In genomic region chr19:33978286-33978685, GRCh38 we compare ENCODE assay signal across 33 cellular contexts.
A peak's percentile ranks its signal among the peaks of the same experiment; 100 is the strongest.
DNase-seq lines count a peak whose midpoint lies in the region; ATAC-seq and TF ChIP-seq lines count a peak whose summit lies in the region.
"Had no signal": no experiment of that assay in that cellular context is flagged by ENCODE, and none has a peak within 500 bp of the region (broad histone marks: within the 10 kb centered on the region; RNA-seq: fewer than 3 reads in every experiment).

No MANE protein-coding gene starts in this region.

- no peak overlapping the region for H3K27ac Mint-ChIP-seq in activated CD4-positive, alpha-beta T cell treated with anti-CD3 and anti-CD28 coated beads, Interleukin-2, amount 10 ng/mL, durations not matched to agents 24 days and 14 days
- H3K27ac Mint-ChIP-seq: B cell; CD14-positive monocyte; CD4-positive, alpha-beta memory T cell; CD4-positive, alpha-beta T cell; CD4-positive, CD25-positive, alpha-beta regulatory T cell; CD8-positive, alpha-beta memory T cell; CD8-positive, alpha-beta T cell had no signal

- intact Hi-C loops in activated CD4-positive, alpha-beta T cell treated with anti-CD3 and anti-CD28 coated beads, Interleukin-2, amount 10 ng/mL, durations not matched to agents 24 days and 14 days (cut with micrococcal nuclease), result no loop called here
- intact Hi-C loops in ascending aorta (cut with DNase I), result no loop called here

- no peaks in the 10 kb centered on the region for H3K79me2 ChIP-seq in SK-N-SH (ENCODE audit: insufficient read depth)

- no peak overlapping the region for H2AFZ ChIP-seq in SK-N-SH (ENCODE audit: low read depth)

- no peaks in the 10 kb centered on the region for H3K27me3 ChIP-seq in SK-N-SH (ENCODE audit: insufficient read depth)
- no peaks in the 10 kb centered on the region for H3K27me3 ChIP-seq in ascending aorta
- H3K27me3 ChIP-seq: BLaER1; BLaER1 treated with 17β-estradiol and CSF1 and Interleukin-3, amounts not matched to agents 10 nM and 100 nM had no signal

- no peaks in the 10 kb centered on the region for H3K36me3 Mint-ChIP-seq in activated CD4-positive, alpha-beta T cell treated with anti-CD3 and anti-CD28 coated beads, Interleukin-2, amount 10 ng/mL, durations not matched to agents 24 days and 14 days (ENCODE audit: low read depth)
- H3K36me3 Mint-ChIP-seq: CD14-positive monocyte; CD4-positive, alpha-beta memory T cell; CD4-positive, CD25-positive, alpha-beta regulatory T cell; CD8-positive, alpha-beta memory T cell; CD8-positive, alpha-beta T cell had no signal

- H3K36me3 ChIP-seq in SK-N-SH (replicated peaks in 1 of 2; ENCODE audit: control insufficient read depth in 1 of 2, insufficient read depth in 2 of 2, low read length in 1 of 2) (no peaks in the 10 kb centered on the region), ascending aorta (no peaks in the 10 kb centered on the region)
- H3K36me3 ChIP-seq: BE2C; BLaER1; BLaER1 treated with 17β-estradiol and CSF1 and Interleukin-3, amounts not matched to agents 10 nM and 100 nM had no signal

- no peak overlapping the region for H3K9ac ChIP-seq in SK-N-SH
- H3K9ac ChIP-seq: BLaER1; BLaER1 treated with 17β-estradiol and CSF1 and Interleukin-3, amounts not matched to agents 10 nM and 100 nM had no signal

- H3K4me3 ChIP-seq in SK-N-SH (ENCODE audit: low read depth in 2 of 2, low read length in 1 of 2) (no peak overlapping the region), ascending aorta (no peak overlapping the region)
- H3K4me3 ChIP-seq: A549; BLaER1; BLaER1 treated with 17β-estradiol and CSF1 and Interleukin-3, amounts not matched to agents 10 nM and 100 nM had no signal

- POLR2A ChIA-PET in SK-N-SH (lab: Yijun Ruan, JAX), result interaction anchor here (1.0 kb wide), 1 partner anchor 181 kb away, joined by 3 read pairs; the partner anchor contains the start of gene KCTD15

- no peak for TF ChIP-seq RAD21 in SK-N-SH (IDR thresholded peaks at IDR 0.05; ENCODE audit: low read length)

- TF ChIP-seq EP300 in SK-N-SH (IDR thresholded peaks at IDR 0.05; ENCODE audit: borderline replicate concordance in 1 of 2, low read depth in 1 of 2, low read length in 1 of 2), result peak in 1 of 2 experiments; percentile 10; a peak in 1 of 4 replicates

- WGBS in SK-N-SH (ENCODE audit: low lambda C conversion rate), result 3% methylated on average over 3 of the region's 3 CpGs

- no peaks in the 10 kb centered on the region for H3F3A ChIP-seq in SK-N-SH (replicated peaks; ENCODE audit: insufficient read depth)

- no peaks in the 10 kb centered on the region for H3K9me3 Mint-ChIP-seq in activated CD4-positive, alpha-beta T cell treated with anti-CD3 and anti-CD28 coated beads, Interleukin-2, amount 10 ng/mL, durations not matched to agents 24 days and 14 days

- no peak overlapping the region for H3K4me2 ChIP-seq in SK-N-SH
- H3K4me2 ChIP-seq: A549; BLaER1; BLaER1 treated with 17β-estradiol and CSF1 and Interleukin-3, amounts not matched to agents 10 nM and 100 nM had no signal

- no peaks in the 10 kb centered on the region for H3K27me3 Mint-ChIP-seq in activated CD4-positive, alpha-beta T cell treated with anti-CD3 and anti-CD28 coated beads, Interleukin-2, amount 10 ng/mL, durations not matched to agents 24 days and 14 days

- DNase-seq in SK-N-SH (peak; percentile 11), SK-N-DZ (ENCODE audit: low spot score) (peak; percentile 11), ascending aorta (ENCODE audit: low spot score in 2 of 2) (no peak)
- peak; percentile 34 for DNase-seq in activated CD4-positive, alpha-beta T cell treated with anti-CD3 and anti-CD28 coated beads, Interleukin-2, amount 10 ng/mL, durations not matched to agents 24 days and 14 days
- DNase-seq in activated CD4-positive, alpha-beta T cell treated with anti-CD3 and anti-CD28 coated beads for 1 hour, result no peak
- DNase-seq: 8988T; ACHN; AML-193; BE2C; C1 segment of cervical spinal cord; Caco-2; Calu3; CD4-positive, alpha-beta memory T cell; CD4-positive, alpha-beta T cell; CD4-positive, CD25-positive, alpha-beta regulatory T cell; CD8-positive, alpha-beta memory T cell; CD8-positive, alpha-beta T cell; COR-L47; DMS 273 treated with DMSO at 0.1 percent for 48 hours; DMS153; DMS53; DMS79; DMS79 treated with DMSO at 0.1 percent for 48 hours; DND-41; EL had no signal

- CTCF ChIA-PET in SK-N-SH (lab: Yijun Ruan, JAX), result interaction anchor here (1.6 to 2.4 kb wide), 2 partner anchors 20 to 200 kb away, joined by 12 to 14 read pairs; no protein-coding TSS in a partner anchor

- H4K20me1 ChIP-seq in SK-N-SH (ENCODE audit: insufficient read depth), result no peaks in the 10 kb centered on the region
- H4K20me1 ChIP-seq: BLaER1; BLaER1 treated with 17β-estradiol and CSF1 and Interleukin-3, amounts not matched to agents 10 nM and 100 nM had no signal

- H3K9me2 ChIP-seq in SK-N-SH, result no peaks in the 10 kb centered on the region

- TF ChIP-seq CTCF in SK-N-SH (IDR thresholded peaks at IDR 0.05) (no peak), ascending aorta (IDR thresholded peaks at IDR 0.05) (no peak)

- H3K4me3 Mint-ChIP-seq in activated CD4-positive, alpha-beta T cell treated with anti-CD3 and anti-CD28 coated beads, Interleukin-2, amount 10 ng/mL, durations not matched to agents 24 days and 14 days, result no peak overlapping the region
- H3K4me3 Mint-ChIP-seq: B cell; CD14-positive monocyte; CD4-positive, alpha-beta memory T cell; CD4-positive, alpha-beta T cell; CD4-positive, CD25-positive, alpha-beta regulatory T cell; CD8-positive, alpha-beta memory T cell; CD8-positive, alpha-beta T cell had no signal

- H3K4me1 ChIP-seq in SK-N-SH (ENCODE audit: control insufficient read depth in 1 of 2, insufficient read depth in 2 of 2, low read depth in 1 of 2, low read length in 1 of 2), result peaks cover 0 to 13% of the 10 kb centered on the region in 2 experiments; a peak in 2 of 4 replicates
- H3K4me1 ChIP-seq in ascending aorta, result no peaks in the 10 kb centered on the region
- H3K4me1 ChIP-seq: A549; BE2C; BLaER1; BLaER1 treated with 17β-estradiol and CSF1 and Interleukin-3, amounts not matched to agents 10 nM and 100 nM; Caco-2 had no signal

- peak overlapping the region in 1 of 2 experiments; percentile 58; a peak in 2 of 4 replicates for H3K27ac ChIP-seq in SK-N-SH (ENCODE audit: low read depth in 2 of 2, low read length in 1 of 2)
- H3K27ac ChIP-seq in ascending aorta, result no peak overlapping the region
- H3K27ac ChIP-seq: 22Rv1; A549; BLaER1; BLaER1 treated with 17β-estradiol and CSF1 and Interleukin-3, amounts not matched to agents 10 nM and 100 nM; C4-2B had no signal

- no peak for ATAC-seq in SK-N-SH treated with all-trans-retinoic acid at 6 μM for 48 hours
- ATAC-seq: A549; CD8-positive, alpha-beta T cell had no signal

- no peaks in the 10 kb centered on the region for H3K4me1 Mint-ChIP-seq in activated CD4-positive, alpha-beta T cell treated with anti-CD3 and anti-CD28 coated beads, Interleukin-2, amount 10 ng/mL, durations not matched to agents 24 days and 14 days
- H3K4me1 Mint-ChIP-seq: B cell; CD14-positive monocyte; CD4-positive, alpha-beta memory T cell; CD4-positive, CD25-positive, alpha-beta regulatory T cell; CD8-positive, alpha-beta memory T cell had no signal

- no peaks in the 10 kb centered on the region for H3K9me3 ChIP-seq in SK-N-SH
- no peaks in the 10 kb centered on the region for H3K9me3 ChIP-seq in ascending aorta
- H3K9me3 ChIP-seq: BE2C had no signal

TF ChIP-seq in SK-N-SH, 30 proteins besides CTCF, POLR2A, EP300 and RAD21:
- TF ChIP-seq GATA2 (CRISPR knock-in tag; IDR thresholded peaks at IDR 0.05), result peak; percentile 75
- TF ChIP-seq MAX (IDR thresholded peaks at IDR 0.05; ENCODE audit: low read depth), result no peak

TF ChIP-seq in SK-N-SH treated with all-trans-retinoic acid at 6 μM for 48 hours, 23 proteins besides CTCF, POLR2A, EP300 and RAD21:
- TF ChIP-seq ZNF70 (CRISPR knock-in tag; IDR thresholded peaks at IDR 0.05) (no peak), CSRNP3 (CRISPR knock-in tag; IDR thresholded peaks at IDR 0.05) (no peak)
TF ChIP-seq in SK-N-SH treated with all-trans-retinoic acid at 6 μM for 48 hours: peak in this region for 0.

Comparison
In these comparisons a context has a peak if more than half of its experiments do, and no peak if none do; other contexts are left out.
1. DNase-seq: peak in SK-N-SH (single experiment), activated CD4-positive, alpha-beta T cell treated with anti-CD3 and anti-CD28 coated beads, Interleukin-2, amount 10 ng/mL, durations not matched to agents 24 days and 14 days (single experiment) and SK-N-DZ (single experiment); none in activated CD4-positive, alpha-beta T cell treated with anti-CD3 and anti-CD28 coated beads for 1 hour (single experiment) and ascending aorta (0 of 2).